In the genomic region with DNA sequence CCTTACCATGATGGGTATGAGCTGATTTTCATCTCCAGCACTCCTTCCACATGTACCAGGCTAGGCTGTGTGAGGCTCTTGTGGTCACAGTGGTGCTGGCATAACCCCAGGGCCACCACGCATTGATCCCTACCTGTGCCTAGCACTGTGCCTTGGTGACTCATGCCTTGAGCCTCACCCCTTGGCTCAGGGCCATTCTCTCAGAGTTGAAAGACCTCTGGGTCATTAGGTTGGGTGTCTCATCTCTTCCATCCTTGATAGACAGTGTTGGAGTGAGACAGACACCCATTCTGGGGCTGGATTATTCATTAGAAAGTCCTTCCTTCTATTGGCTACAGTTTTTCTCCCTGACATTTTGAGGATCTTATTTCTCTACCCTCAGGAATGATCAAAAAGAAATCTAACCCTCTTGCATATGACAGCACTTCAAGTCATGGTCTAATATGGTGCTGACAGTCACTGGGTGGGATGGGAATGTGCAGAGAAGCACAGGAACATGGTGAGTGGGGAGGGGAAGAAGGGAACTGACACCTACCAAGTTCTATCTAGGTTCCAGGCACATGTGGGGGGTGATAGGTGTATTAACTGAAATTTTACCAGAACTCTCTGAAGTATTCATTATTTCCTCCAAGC, we compare ENCODE assay signal across 15 cellular contexts.
"Had no signal": no experiment of that assay in that cellular context is flagged by ENCODE, and none has a peak within 500 bp of the region (broad histone marks: within the 10 kb centered on the region; RNA-seq: fewer than 3 reads in every experiment).

No MANE protein-coding gene starts in this region.

- H3K9me3 Mint-ChIP-seq: activated naive CD4-positive, alpha-beta T cell treated with anti-CD3 and anti-CD28 coated beads, Interleukin-2, amount 50 U/mL, for 24 hours; immature natural killer cell had no signal

- H3K4me1 Mint-ChIP-seq: activated naive CD4-positive, alpha-beta T cell treated with anti-CD3 and anti-CD28 coated beads, Interleukin-2, amount 50 U/mL, for 24 hours; immature natural killer cell; stimulated activated naive B cell treated with anti-CD40 and anti-IgM and Interleukin-4, amounts not matched to agents 10 μg/mL and 1 μg/mL and 100 μg/mL, for 72 hours; T-helper 17 cell had no signal

- H3K4me3 ChIP-seq: dorsolateral prefrontal cortex, esophagus squamous epithelium, left ventricle myocardium inferior, neural progenitor cell, pancreas, transverse colon had no signal

- H3K36me3 Mint-ChIP-seq: activated naive CD4-positive, alpha-beta T cell treated with anti-CD3 and anti-CD28 coated beads, Interleukin-2, amount 50 U/mL, for 24 hours; immature natural killer cell; neural progenitor cell; stimulated activated naive B cell treated with anti-CD40 and anti-IgM and Interleukin-4, amounts not matched to agents 10 μg/mL and 1 μg/mL and 100 μg/mL, for 72 hours had no signal

- H3K27ac ChIP-seq: dorsolateral prefrontal cortex, esophagus squamous epithelium, left ventricle myocardium inferior, neural progenitor cell, pancreas, transverse colon had no signal

- ATAC-seq: pancreas; stimulated activated naive B cell treated with anti-CD40 and anti-IgM and Interleukin-4, amounts not matched to agents 10 μg/mL and 1 μg/mL and 100 μg/mL, for 72 hours; T-helper 17 cell had no signal

- H3K4me3 Mint-ChIP-seq: activated naive CD4-positive, alpha-beta T cell treated with anti-CD3 and anti-CD28 coated beads, Interleukin-2, amount 50 U/mL, for 24 hours; immature natural killer cell; neural progenitor cell; stimulated activated naive B cell treated with anti-CD40 and anti-IgM and Interleukin-4, amounts not matched to agents 10 μg/mL and 1 μg/mL and 100 μg/mL, for 72 hours; T-helper 17 cell had no signal

- H3K27me3 ChIP-seq: dorsolateral prefrontal cortex, esophagus squamous epithelium, neural progenitor cell, pancreas, transverse colon had no signal

- H3K4me1 ChIP-seq: pancreas, transverse colon had no signal

- H3K27ac Mint-ChIP-seq: activated naive CD4-positive, alpha-beta T cell treated with anti-CD3 and anti-CD28 coated beads, Interleukin-2, amount 50 U/mL, for 24 hours; immature natural killer cell; neural progenitor cell; stimulated activated naive B cell treated with anti-CD40 and anti-IgM and Interleukin-4, amounts not matched to agents 10 μg/mL and 1 μg/mL and 100 μg/mL, for 72 hours; T-helper 17 cell had no signal

- H3K36me3 ChIP-seq: esophagus squamous epithelium, neural progenitor cell, pancreas, transverse colon had no signal

- DNase-seq: activated CD4-positive, CD25-positive, alpha-beta regulatory T cell; activated effector memory CD4-positive, alpha-beta T cell treated with Interleukin-2 at 50 U/mL for 16 hours; esophagus squamous epithelium; foreskin fibroblast; immature natural killer cell; left ventricle myocardium inferior; mesendoderm; pancreas; stimulated activated CD4-positive, alpha-beta T cell treated with anti-CD3 and anti-CD28 coated beads, Interleukin-2, amount 100 ng/mL, for 24 hours; stimulated activated naive B cell treated with anti-CD40 and anti-IgM and Interleukin-4, amounts not matched to agents 10 μg/mL and 1 μg/mL and 100 μg/mL, for 72 hours; T-helper 17 cell; transverse colon had no signal

- H3K9me3 ChIP-seq: esophagus squamous epithelium, left ventricle myocardium inferior, pancreas, transverse colon had no signal
